Comparison of ENCODE assay signal across 19 cellular contexts in the genomic region with DNA sequence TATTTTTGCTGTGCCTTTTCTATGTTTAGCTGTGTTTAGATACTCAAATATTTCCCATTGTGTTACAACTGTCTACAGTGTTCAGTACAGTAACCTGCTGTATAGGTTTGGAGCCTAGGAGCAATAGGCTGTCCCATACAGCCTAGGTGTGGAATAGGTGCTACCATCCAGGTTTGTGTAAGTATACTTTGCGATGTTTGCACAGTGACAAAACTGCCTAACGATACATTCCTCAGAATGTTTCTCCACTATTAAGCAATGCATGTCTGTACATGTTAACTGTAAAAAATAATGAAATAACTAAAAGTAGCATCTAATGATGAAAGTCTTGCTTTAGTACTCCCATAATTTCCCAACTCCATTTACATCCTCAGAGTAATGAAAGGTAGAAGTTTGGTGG. TPM values are rescaled to one million over a fixed set of nuclear protein-coding genes. Genes with fewer than 3 reads are reported as not detected.
DNase-seq lines count a peak whose midpoint lies in the region; ATAC-seq, FAIRE-seq and TF ChIP-seq lines count a peak whose summit lies in the region.
"Had no signal": no experiment of that assay in that cellular context is flagged by ENCODE, and none has a peak within 500 bp of the region (broad histone marks: within the 10 kb centered on the region; RNA-seq: fewer than 3 reads in every experiment).

No MANE protein-coding gene starts in this region.

- no peak overlapping the region for H3K4me3 Mint-ChIP-seq in glutamatergic neuron (ENCODE audit: unreplicated experiment)
- no peak overlapping the region for H3K4me3 Mint-ChIP-seq in activated CD4-positive, alpha-beta memory T cell treated with anti-CD3 and anti-CD28 coated beads for 36 hours
- H3K4me3 Mint-ChIP-seq: B cell; CD4-positive, CD25-positive, alpha-beta regulatory T cell; IgD-negative memory B cell had no signal

- H3K27me3 ChIP-seq in HepG2 (ENCODE audit: control insufficient read depth in 1 of 2, insufficient read depth in 2 of 2, low read length in 2 of 2) (no peaks in the 10 kb centered on the region), right lobe of liver (no peaks in the 10 kb centered on the region), RWPE2 (ENCODE audit: insufficient read depth, poor library complexity, severe bottlenecking) (no peaks in the 10 kb centered on the region), ascending aorta (no peaks in the 10 kb centered on the region)
- H3K27me3 ChIP-seq: SJCRH30 had no signal

- H3K27ac ChIP-seq in HepG2 (ENCODE audit: extremely low read length, insufficient read depth, low read length) (no peak overlapping the region), right lobe of liver (no peak overlapping the region), RWPE2 (ENCODE audit: poor library complexity, severe bottlenecking) (peak overlapping the region; percentile 18), ascending aorta (no peak overlapping the region)
- H3K27ac ChIP-seq: PC-9, SJCRH30 had no signal

- POLR2A ChIA-PET in HepG2 (lab: Yijun Ruan, JAX) = no interaction called here
- POLR2A ChIA-PET in activated CD4-positive, alpha-beta memory T cell treated with anti-CD3 and anti-CD28 coated beads for 36 hours (lab: Charles Lee) = no interaction called here

- ATAC-seq in HepG2 = peak; percentile 64
- ATAC-seq in right lobe of liver = no peak
- peak; percentile 100 for ATAC-seq in RWPE2 (ENCODE audit: low read depth)
- no peak for ATAC-seq in GM18873 (IDR thresholded peaks at IDR 0.05; ENCODE audit: low FRiP score, unreplicated experiment)
- ATAC-seq in GM18502 (IDR thresholded peaks at IDR 0.05; ENCODE audit: poor library complexity, unreplicated experiment) = no peak

- in situ Hi-C loops in HepG2 (cut with HindIII; ENCODE audit: extremely low pct_ligation_motif_present, low pct_unique_long_range_greater_than_20kb) = no loop called here

- H4K20me1 ChIP-seq in HepG2 (ENCODE audit: insufficient read depth, low read length) = no peaks in the 10 kb centered on the region

- intact Hi-C loops in HepG2 (cut with micrococcal nuclease; ENCODE audit: unreplicated experiment) = no loop called here
- intact Hi-C loops in right lobe of liver (cut with DNase I) = no loop called here
- intact Hi-C loops in ascending aorta (cut with DNase I) = no loop called here
- intact Hi-C loops in activated CD4-positive, alpha-beta memory T cell treated with anti-CD3 and anti-CD28 coated beads for 36 hours (cut with micrococcal nuclease) = no loop called here

- H3K4me2 ChIP-seq in HepG2 (ENCODE audit: low read depth, low read length) = no peak overlapping the region
- H3K4me2 ChIP-seq: PC-9 had no signal

- CTCF ChIA-PET in HepG2 (lab: Yijun Ruan, JAX; ENCODE audit: low intra/inter-chr PET ratio, low total read pairs) = no interaction called here
- CTCF ChIA-PET in activated CD4-positive, alpha-beta memory T cell treated with anti-CD3 and anti-CD28 coated beads for 36 hours (lab: Charles Lee) = no interaction called here

- DNase-seq in HepG2 (ENCODE audit: low spot score) (peak; percentile 56), right lobe of liver (no peak), RWPE2 (ENCODE audit: low spot score) (no peak), glutamatergic neuron (no peak), ascending aorta (ENCODE audit: low spot score in 2 of 2) (no peak)
- no peak for DNase-seq in activated CD4-positive, alpha-beta memory T cell treated with anti-CD3 and anti-CD28 coated beads for 36 hours
- DNase-seq: CD4-positive, CD25-positive, alpha-beta regulatory T cell; COR-L47; Kasumi-1; NCI-H1105; NCI-H2227 treated with DMSO at 0.1 percent for 48 hours; NCI-H510A treated with DMSO at 0.1 percent for 48 hours had no signal

- H3K4me3 ChIP-seq in HepG2 (replicated peaks in 1 of 3; ENCODE audit: insufficient read depth in 1 of 3, low read depth in 2 of 3, low read length in 3 of 3) (no peak overlapping the region), right lobe of liver (no peak overlapping the region), RWPE2 (ENCODE audit: severe bottlenecking) (no peak overlapping the region), ascending aorta (no peak overlapping the region)
- H3K4me3 ChIP-seq: PC-9, SJCRH30 had no signal

- peaks cover 8% of the 10 kb centered on the region for H3K27me3 Mint-ChIP-seq in glutamatergic neuron (ENCODE audit: unreplicated experiment)
- no peaks in the 10 kb centered on the region for H3K27me3 Mint-ChIP-seq in activated CD4-positive, alpha-beta memory T cell treated with anti-CD3 and anti-CD28 coated beads for 36 hours
- H3K27me3 Mint-ChIP-seq: B cell; CD4-positive, CD25-positive, alpha-beta regulatory T cell; IgD-negative memory B cell had no signal

- peaks cover 32% of the 10 kb centered on the region for H3K4me1 Mint-ChIP-seq in glutamatergic neuron (ENCODE audit: low read depth, unreplicated experiment)
- no peaks in the 10 kb centered on the region for H3K4me1 Mint-ChIP-seq in activated CD4-positive, alpha-beta memory T cell treated with anti-CD3 and anti-CD28 coated beads for 36 hours (ENCODE audit: low read depth)
- H3K4me1 Mint-ChIP-seq: B cell; CD4-positive, CD25-positive, alpha-beta regulatory T cell; IgD-negative memory B cell had no signal

- no peak for TF ChIP-seq POLR2A in HepG2 (IDR thresholded peaks at IDR 0.05; ENCODE audit: insufficient read depth in 1 of 2, low read depth in 2 of 2, low read length in 2 of 2)
- no peak for TF ChIP-seq POLR2A in right lobe of liver (IDR thresholded peaks at IDR 0.05)

- H3K4me1 ChIP-seq in HepG2 (ENCODE audit: insufficient read depth, low read length) (peaks cover 10% of the 10 kb centered on the region), right lobe of liver (no peaks in the 10 kb centered on the region), RWPE2 (ENCODE audit: insufficient read depth, poor library complexity, severe bottlenecking) (peaks cover 20% of the 10 kb centered on the region), ascending aorta (no peaks in the 10 kb centered on the region)

- peaks cover 5% of the 10 kb centered on the region for H3K9me3 Mint-ChIP-seq in glutamatergic neuron (ENCODE audit: unreplicated experiment)
- no peaks in the 10 kb centered on the region for H3K9me3 Mint-ChIP-seq in activated CD4-positive, alpha-beta memory T cell treated with anti-CD3 and anti-CD28 coated beads for 36 hours
- H3K9me3 Mint-ChIP-seq: IgD-negative memory B cell had no signal

- no peak for TF ChIP-seq RAD21 in HepG2 (CRISPR knock-in tag; IDR thresholded peaks at IDR 0.05)

- H3K36me3 ChIP-seq in HepG2 (replicated peaks in 1 of 2; ENCODE audit: control insufficient read depth in 1 of 2, insufficient read depth in 2 of 2, low read length in 2 of 2) (peaks cover 0 to 2% of the 10 kb centered on the region in 2 experiments; a peak in 2 of 5 replicates), right lobe of liver (peaks cover 0 to 2% (median 0%) of the 10 kb centered on the region in 4 donors), RWPE2 (ENCODE audit: low read depth) (no peaks in the 10 kb centered on the region), ascending aorta (peaks cover 30 to 45% of the 10 kb centered on the region in 2 donors)

- peaks cover 15% of the 10 kb centered on the region for H3K36me3 Mint-ChIP-seq in glutamatergic neuron (ENCODE audit: unreplicated experiment)
- peaks cover 21% of the 10 kb centered on the region for H3K36me3 Mint-ChIP-seq in activated CD4-positive, alpha-beta memory T cell treated with anti-CD3 and anti-CD28 coated beads for 36 hours

- TF ChIP-seq EP300 in HepG2 (IDR thresholded peaks at IDR 0.05; ENCODE audit: low read depth in 2 of 2, low read length in 2 of 2) (no peak), HepG2 (CRISPR knock-in tag; IDR thresholded peaks at IDR 0.05; ENCODE audit: borderline replicate concordance) (no peak)

- no peak overlapping the region for H3K9ac ChIP-seq in HepG2 (ENCODE audit: insufficient read depth, low read depth, low read length)

- TF ChIP-seq CTCF in HepG2 (CRISPR knock-in tag; IDR thresholded peaks at IDR 0.05) = no peak
- no peak for TF ChIP-seq CTCF in right lobe of liver (IDR thresholded peaks at IDR 0.05)
- TF ChIP-seq CTCF in RWPE2 (IDR thresholded peaks at IDR 0.05; ENCODE audit: poor library complexity, severe bottlenecking) = no peak
- TF ChIP-seq CTCF in glutamatergic neuron (IDR thresholded peaks at IDR 0.05; ENCODE audit: partially characterized antibody, unreplicated experiment) = no peak
- no peak for TF ChIP-seq CTCF in ascending aorta (IDR thresholded peaks at IDR 0.05)

- no peak for FAIRE-seq in HepG2 (lab: Jason Lieb, UNC)
- FAIRE-seq: H1 had no signal

- H3K79me2 ChIP-seq in HepG2 (ENCODE audit: insufficient read depth, low read length) = no peaks in the 10 kb centered on the region

- no peaks in the 10 kb centered on the region for H3K9me3 ChIP-seq in HepG2 (ENCODE audit: low read length)
- no peaks in the 10 kb centered on the region for H3K9me3 ChIP-seq in right lobe of liver
- H3K9me3 ChIP-seq in RWPE2 (ENCODE audit: severe bottlenecking) = no peaks in the 10 kb centered on the region
- no peaks in the 10 kb centered on the region for H3K9me3 ChIP-seq in ascending aorta
- H3K9me3 ChIP-seq: SJCRH30 had no signal

- no TSS peak for BruUV-seq in HepG2 (replicated peaks; lab: Mats Ljungman, UMichigan)

- H2AFZ ChIP-seq in HepG2 (ENCODE audit: low read length) = no peak overlapping the region
- H2AFZ ChIP-seq: PC-9 had no signal

- 59% methylated on average over 2 of the region's 2 CpGs for WGBS in HepG2 (ENCODE audit: low lambda C conversion rate)
- WGBS in right lobe of liver (ENCODE audit: insufficient coverage, low coverage, low lambda C conversion rate, missing lambda C conversion rate) = 82% methylated on average over 2 of the region's 2 CpGs

- peak overlapping the region; percentile 49 for H3K27ac Mint-ChIP-seq in glutamatergic neuron (ENCODE audit: unreplicated experiment)
- no peak overlapping the region for H3K27ac Mint-ChIP-seq in activated CD4-positive, alpha-beta memory T cell treated with anti-CD3 and anti-CD28 coated beads for 36 hours
- H3K27ac Mint-ChIP-seq: B cell; CD4-positive, CD25-positive, alpha-beta regulatory T cell; IgD-negative memory B cell had no signal

RNA-seq across cellular contexts. Expression of a gene that starts 46.0 kb away (rescaled TPM):
- total RNA-seq in HepG2 (2016; rRNA removed; fragmentation: Illumina TruSeq; extraction: Trizol) (8.1 and 9.6 TPM in 2 replicates), right lobe of liver (1 to 10 TPM; 3.0 to 5.1 (median 4.4) TPM), glutamatergic neuron (ENCODE audit: unreplicated experiment) (29.7 TPM), ascending aorta (9.3 TPM)
- total RNA-seq in HepG2 (2016; cell fraction: cytosol; rRNA removed; fragmentation: Illumina TruSeq; extraction: Trizol; ENCODE audit: low read depth) = 1.6 and 2.3 TPM in 2 replicates
- total RNA-seq in HepG2 (2016; cell fraction: insoluble cytoplasmic fraction; rRNA removed; fragmentation: Illumina TruSeq; extraction: Trizol) = 7.7 and 9.8 TPM in 2 replicates
- total RNA-seq in HepG2 (2016; cell fraction: membrane; rRNA removed; fragmentation: Illumina TruSeq; extraction: Trizol) = 3.9 and 4.2 TPM in 2 replicates
- 7.4 and 8.9 TPM in 2 replicates for total RNA-seq in HepG2 (2016; cell fraction: nucleus; rRNA removed; fragmentation: Illumina TruSeq; extraction: Trizol)
- 4.5 and 5.5 TPM in 2 replicates for polyA plus RNA-seq in HepG2 (2011; rRNA removed)
- 2.2 and 4.5 TPM in 2 replicates for polyA plus RNA-seq in HepG2 (2011; cell fraction: cytosol; rRNA removed)
- 4.5 and 5.0 TPM in 2 replicates for polyA plus RNA-seq in HepG2 (2011; cell fraction: nucleus; rRNA removed)
- 5.7 and 6.2 TPM in 2 replicates for polyA plus RNA-seq in HepG2 (2012)
- 0.77 and 0.81 TPM in 2 replicates for polyA plus RNA-seq in HepG2 (2016; cell fraction: cytosol; fragmentation: Illumina TruSeq; extraction: Trizol; ENCODE audit: low read depth)
- 6.7 and 7.8 TPM in 2 replicates for polyA plus RNA-seq in HepG2 (2016; cell fraction: insoluble cytoplasmic fraction; fragmentation: Illumina TruSeq; extraction: Trizol; ENCODE audit: low read depth)
- 2.3 TPM in 2 replicates for polyA plus RNA-seq in HepG2 (2016; cell fraction: membrane; fragmentation: Illumina TruSeq; extraction: Trizol; ENCODE audit: low read depth)
- polyA plus RNA-seq in HepG2 (2016; cell fraction: nucleus; fragmentation: Illumina TruSeq; extraction: Trizol; ENCODE audit: insufficient read depth, low read depth) = 10.6 and 11.6 TPM in 2 replicates
- polyA minus RNA-seq in HepG2 (2011; rRNA and poly(A)+ RNA removed; ENCODE audit: low replicate concordance) = 1.2 and 2.3 TPM in 2 replicates
- 3.6 and 3.9 TPM in 2 replicates for polyA minus RNA-seq in HepG2 (2011; cell fraction: cytosol; rRNA and poly(A)+ RNA removed)
- 9.7 and 11.6 TPM in 2 replicates for polyA minus RNA-seq in HepG2 (2011; cell fraction: nucleus; rRNA and poly(A)+ RNA removed)
- total RNA-seq in activated CD4-positive, alpha-beta memory T cell treated with anti-CD3 and anti-CD28 coated beads for 36 hours = 1 to 10 TPM; 7.8 to 8.9 TPM

RNA-seq across cellular contexts. Expression of a gene that starts 46.1 kb away (rescaled TPM):
- 45.9 and 68.0 TPM in 2 replicates for total RNA-seq in HepG2 (2016; rRNA removed; fragmentation: Illumina TruSeq; extraction: Trizol)
- 28.7 and 36.7 TPM in 2 replicates for total RNA-seq in HepG2 (2016; cell fraction: cytosol; rRNA removed; fragmentation: Illumina TruSeq; extraction: Trizol; ENCODE audit: low read depth)
- 49.0 and 71.1 TPM in 2 replicates for total RNA-seq in HepG2 (2016; cell fraction: insoluble cytoplasmic fraction; rRNA removed; fragmentation: Illumina TruSeq; extraction: Trizol)
- 36.3 and 42.5 TPM in 2 replicates for total RNA-seq in HepG2 (2016; cell fraction: membrane; rRNA removed; fragmentation: Illumina TruSeq; extraction: Trizol)
- 15.2 and 16.4 TPM in 2 replicates for total RNA-seq in HepG2 (2016; cell fraction: nucleus; rRNA removed; fragmentation: Illumina TruSeq; extraction: Trizol)
- 5.0 and 7.4 TPM in 2 replicates for polyA plus RNA-seq in HepG2 (2011; rRNA removed)
- polyA plus RNA-seq in HepG2 (2011; cell fraction: cytosol; rRNA removed) = 3.1 and 4.2 TPM in 2 replicates
- 1.3 and 1.5 TPM in 2 replicates for polyA plus RNA-seq in HepG2 (2011; cell fraction: nucleus; rRNA removed)
- polyA plus RNA-seq in HepG2 (2012) = 12.3 and 19.5 TPM in 2 replicates
- 33.3 and 41.1 TPM in 2 replicates for polyA plus RNA-seq in HepG2 (2016; cell fraction: cytosol; fragmentation: Illumina TruSeq; extraction: Trizol; ENCODE audit: low read depth)
- polyA plus RNA-seq in HepG2 (2016; cell fraction: insoluble cytoplasmic fraction; fragmentation: Illumina TruSeq; extraction: Trizol; ENCODE audit: low read depth) = 68.1 and 71.8 TPM in 2 replicates
- 37.1 and 41.1 TPM in 2 replicates for polyA plus RNA-seq in HepG2 (2016; cell fraction: membrane; fragmentation: Illumina TruSeq; extraction: Trizol; ENCODE audit: low read depth)
- polyA plus RNA-seq in HepG2 (2016; cell fraction: nucleus; fragmentation: Illumina TruSeq; extraction: Trizol; ENCODE audit: insufficient read depth, low read depth) = 29.2 and 31.1 TPM in 2 replicates
- 1.1 TPM in 2 replicates for polyA minus RNA-seq in HepG2 (2011; rRNA and poly(A)+ RNA removed; ENCODE audit: low replicate concordance)
- 0.89 and 1.4 TPM in 2 replicates for polyA minus RNA-seq in HepG2 (2011; cell fraction: cytosol; rRNA and poly(A)+ RNA removed)
- polyA minus RNA-seq in HepG2 (2011; cell fraction: nucleus; rRNA and poly(A)+ RNA removed) = 2.1 and 2.6 TPM in 2 replicates
- total RNA-seq in right lobe of liver = 10 to 100 TPM in 4 of 6 experiments, 1 to 10 TPM in 2; 3.4 to 16.3 (median 11.8) TPM
- 16.0 TPM for total RNA-seq in glutamatergic neuron (ENCODE audit: unreplicated experiment)
- total RNA-seq in ascending aorta = 17.0 TPM
- total RNA-seq in activated CD4-positive, alpha-beta memory T cell treated with anti-CD3 and anti-CD28 coated beads for 36 hours = 10 to 100 TPM; 28.4 to 30.8 TPM

Comparison
In these comparisons a context has a peak if more than half of its experiments do, and no peak if none do; other contexts are left out.
1. ATAC-seq: peak in HepG2 (single experiment) and RWPE2 (single experiment); none in right lobe of liver (0 of 4), GM18873 (single experiment) and GM18502 (single experiment).